In genomic region chr18:72700961-72701710, GRCh38 we compare ENCODE assay signal across 9 cellular contexts.
DNase-seq lines count a peak whose midpoint lies in the region; ATAC-seq, FAIRE-seq and TF ChIP-seq lines count a peak whose summit lies in the region.
"Had no signal": no experiment of that assay in that cellular context is flagged by ENCODE, and none has a peak within 500 bp of the region (broad histone marks: within the 10 kb centered on the region; RNA-seq: fewer than 3 reads in every experiment).

No MANE protein-coding gene starts in this region.

- no peak for FAIRE-seq in H54 (lab: Jason Lieb, UNC)

- H3K4me2 ChIP-seq in neural cell (ENCODE audit: low read length): no peak overlapping the region

- TF ChIP-seq EP300 in neural cell (conservative IDR thresholded peaks at IDR 0.05; ENCODE audit: poor library complexity, severe bottlenecking): no peak
- no peak for TF ChIP-seq EP300 in gastroesophageal sphincter (IDR thresholded peaks at IDR 0.05)

- peaks cover 3% of the 10 kb centered on the region for H3K27me3 Mint-ChIP-seq in activated naive CD8-positive, alpha-beta T cell treated with anti-CD3 and anti-CD28 coated beads for 36 hours

- H3K9ac ChIP-seq in neural cell (ENCODE audit: low read length): no peak overlapping the region

- DNase-seq in GM12865 (ENCODE audit: low read depth): peak; percentile 25
- peak; percentile 18 for DNase-seq in NCI-H1105 treated with DMSO at 0.1 percent for 48 hours (lab: John Stamatoyannopoulos, UW)
- DNase-seq in body of pancreas: no peak
- no peak for DNase-seq in activated naive CD8-positive, alpha-beta T cell treated with anti-CD3 and anti-CD28 coated beads for 36 hours
- DNase-seq in H54 (ENCODE audit: insufficient read length, low spot score): no peak

- no peak overlapping the region for H2AFZ ChIP-seq in neural cell (ENCODE audit: low read depth, low read length)

- H3K4me1 ChIP-seq in body of pancreas (no peaks in the 10 kb centered on the region), gastroesophageal sphincter (no peaks in the 10 kb centered on the region)
- H3K4me1 ChIP-seq: SJSA1 had no signal

- no peaks in the 10 kb centered on the region for H3K9me3 Mint-ChIP-seq in activated naive CD8-positive, alpha-beta T cell treated with anti-CD3 and anti-CD28 coated beads for 36 hours

- H3K36me3 ChIP-seq in body of pancreas (replicated peaks in 1 of 2; ENCODE audit: insufficient read depth in 1 of 2, low read depth in 2 of 2) (no peaks in the 10 kb centered on the region), neural cell (ENCODE audit: insufficient read depth, low read length) (no peaks in the 10 kb centered on the region), gastroesophageal sphincter (no peaks in the 10 kb centered on the region)
- H3K36me3 ChIP-seq: SJSA1 had no signal

- H3K27ac ChIP-seq in body of pancreas (no peak overlapping the region), neural cell (ENCODE audit: low read length) (no peak overlapping the region), gastroesophageal sphincter (no peak overlapping the region)
- H3K27ac ChIP-seq: SJSA1 had no signal

- no peaks in the 10 kb centered on the region for H3K9me2 ChIP-seq in neural cell (ENCODE audit: insufficient read depth, low read length)

- no peaks in the 10 kb centered on the region for H4K20me1 ChIP-seq in neural cell (ENCODE audit: insufficient read depth)

- H3K79me2 ChIP-seq in neural cell (replicated peaks; ENCODE audit: insufficient read depth, low read length): no peaks in the 10 kb centered on the region

- TF ChIP-seq CTCF in GM12865 (IDR thresholded peaks at IDR 0.05; ENCODE audit: insufficient read depth, low read depth, low read length, missing control alignments) (peak; percentile 21), body of pancreas (IDR thresholded peaks at IDR 0.05) (peak in 4 of 7 experiments; percentile 6 to 29 (median 24)), neural cell (IDR thresholded peaks at IDR 0.05; ENCODE audit: poor library complexity, severe bottlenecking) (peak; percentile 81), gastroesophageal sphincter (IDR thresholded peaks at IDR 0.05) (no peak)

- no peaks in the 10 kb centered on the region for H3F3A ChIP-seq in neural cell (ENCODE audit: insufficient read depth, low read length, poor library complexity, severe bottlenecking)

- H3K27me3 ChIP-seq in body of pancreas (no peaks in the 10 kb centered on the region), neural cell (ENCODE audit: insufficient read depth, low read depth, low read length) (no peaks in the 10 kb centered on the region), gastroesophageal sphincter (peaks cover 4% of the 10 kb centered on the region)
- H3K27me3 ChIP-seq: SJSA1 had no signal

- intact Hi-C loops in body of pancreas (cut with DNase I): no loop called here

- no peak for TF ChIP-seq POLR2A in body of pancreas (IDR thresholded peaks at IDR 0.05)
- no peak for TF ChIP-seq POLR2A in H54 (IDR thresholded peaks at IDR 0.05; ENCODE audit: low read depth, low read length)
- no peak for TF ChIP-seq POLR2A in gastroesophageal sphincter (IDR thresholded peaks at IDR 0.05)

- H3K36me3 Mint-ChIP-seq in activated naive CD8-positive, alpha-beta T cell treated with anti-CD3 and anti-CD28 coated beads for 36 hours: no peaks in the 10 kb centered on the region

- ATAC-seq in body of pancreas (no peak), HG03175 (IDR thresholded peaks at IDR 0.05; ENCODE audit: unreplicated experiment) (no peak), gastroesophageal sphincter (no peak)

- no peaks in the 10 kb centered on the region for H3K4me1 Mint-ChIP-seq in activated naive CD8-positive, alpha-beta T cell treated with anti-CD3 and anti-CD28 coated beads for 36 hours

- 7 to 8% methylated on average over 1 of the region's 1 CpG for WGBS in body of pancreas, 2 donors
- 0 to 6% methylated on average over 1 of the region's 1 CpG for WGBS in gastroesophageal sphincter (ENCODE audit: low coverage in 1 of 2), 2 donors

- H3K4me3 Mint-ChIP-seq in activated naive CD8-positive, alpha-beta T cell treated with anti-CD3 and anti-CD28 coated beads for 36 hours: no peak overlapping the region

- TF ChIP-seq RAD21 in neural cell (conservative IDR thresholded peaks at IDR 0.05): peak; percentile 86

- H3K9me3 ChIP-seq in body of pancreas (no peaks in the 10 kb centered on the region), neural cell (ENCODE audit: low read length) (no peaks in the 10 kb centered on the region), gastroesophageal sphincter (no peaks in the 10 kb centered on the region)
- H3K9me3 ChIP-seq: SJSA1 had no signal

- H3K4me3 ChIP-seq in GM12865 (ENCODE audit: low read depth, low read length): no peak overlapping the region
- no peak overlapping the region for H3K4me3 ChIP-seq in body of pancreas
- no peak overlapping the region for H3K4me3 ChIP-seq in neural cell (ENCODE audit: low read length)
- no peak overlapping the region for H3K4me3 ChIP-seq in gastroesophageal sphincter
- H3K4me3 ChIP-seq: SJSA1 had no signal

- no peak overlapping the region for H3K27ac Mint-ChIP-seq in activated naive CD8-positive, alpha-beta T cell treated with anti-CD3 and anti-CD28 coated beads for 36 hours

TF ChIP-seq in neural cell, 6 proteins besides CTCF, POLR2A, EP300 and RAD21:
- TF ChIP-seq EZH2 (IDR thresholded peaks at IDR 0.05; ENCODE audit: borderline replicate concordance, insufficient read depth, low read length, poor library complexity, severe bottlenecking) (no peak), SMC3 (conservative IDR thresholded peaks at IDR 0.05; ENCODE audit: poor library complexity) (peak; percentile 84)

Comparison
In these comparisons a context has a peak if more than half of its experiments do, and no peak if none do; other contexts are left out.
1. DNase-seq: peak in GM12865 (single experiment) and NCI-H1105 treated with DMSO at 0.1 percent for 48 hours (single experiment); none in body of pancreas (0 of 4), activated naive CD8-positive, alpha-beta T cell treated with anti-CD3 and anti-CD28 coated beads for 36 hours (single experiment) and H54 (single experiment).
2. CTCF ChIP-seq: peak in GM12865 (single experiment), body of pancreas (4 of 7) and neural cell (single experiment); none in gastroesophageal sphincter (0 of 4).